ENCODE assay signal across 31 cellular contexts in genomic region chr5:111295649-111296048, GRCh38.
"Had no signal": no experiment of that assay in that cellular context is flagged by ENCODE, and none has a peak within 500 bp of the region (broad histone marks: within the 10 kb centered on the region; RNA-seq: fewer than 3 reads in every experiment).

No MANE protein-coding gene starts in this region.

- H3K9me3 ChIP-seq: ovary, psoas muscle, suprapubic skin, testis, tibial artery, transverse colon, upper lobe of right lung, uterus had no signal

- H3K27me3 ChIP-seq: neural progenitor cell, ovary, spleen, suprapubic skin, testis, tibial artery, transverse colon, upper lobe of right lung, uterus had no signal

- H3K36me3 Mint-ChIP-seq: natural killer cell; stimulated activated memory B cell treated with anti-CD40 and anti-IgM and Interleukin-4, amounts not matched to agents 10 μg/mL and 1 μg/mL and 100 μg/mL, for 72 hours; type B pancreatic cell had no signal

- H3K27me3 Mint-ChIP-seq: progenitor cell of endocrine pancreas; stimulated activated memory B cell treated with anti-CD40 and anti-IgM and Interleukin-4, amounts not matched to agents 10 μg/mL and 1 μg/mL and 100 μg/mL, for 72 hours; stimulated activated naive CD8-positive, alpha-beta T cell treated with anti-CD3 and anti-CD28 coated beads, Interleukin-15, amount 100 ng/mL, for 72 hours; type B pancreatic cell had no signal

- H3K9ac ChIP-seq: neural progenitor cell, parathyroid adenoma had no signal

- H2AFZ ChIP-seq: neural progenitor cell, parathyroid adenoma had no signal

- H3K36me3 ChIP-seq: neural progenitor cell, ovary, spleen, suprapubic skin, tibial artery, transverse colon, upper lobe of right lung, uterus had no signal

- H3K9me3 Mint-ChIP-seq: natural killer cell had no signal

- H3K4me3 Mint-ChIP-seq: natural killer cell; nephron; neural progenitor cell; stimulated activated memory B cell treated with anti-CD40 and anti-IgM and Interleukin-4, amounts not matched to agents 10 μg/mL and 1 μg/mL and 100 μg/mL, for 72 hours; stimulated activated naive CD8-positive, alpha-beta T cell treated with anti-CD3 and anti-CD28 coated beads, Interleukin-15, amount 100 ng/mL, for 72 hours; type B pancreatic cell had no signal

- DNase-seq: natural killer cell; occipital lobe; ovary; posterior cingulate gyrus; psoas muscle; right cardiac atrium; spleen; stimulated activated CD4-positive, alpha-beta T cell treated with anti-CD3 and anti-CD28 coated beads, Interleukin-12 subunit alpha, Interleukin-12 subunit beta, amount 100 ng/mL, for 4 hours; stimulated activated CD4-positive, alpha-beta T cell treated with anti-CD3 and anti-CD28 coated beads, Interleukin-1b, Interleukin-23, amount 100 ng/mL, for 48 hours; stimulated activated CD4-positive, alpha-beta T cell treated with anti-CD3 and anti-CD28 coated beads, Interleukin-4, amount 100 ng/mL, for 1 hour; stimulated activated CD4-positive, alpha-beta T cell treated with anti-CD3 and anti-CD28 coated beads, Interleukin-4, amount 100 ng/mL, for 4 hours; stimulated activated CD8-positive, alpha-beta memory T cell treated with anti-CD3 and anti-CD28 coated beads, Interleukin-4, amount 100 ng/mL, for 48 hours; stimulated activated naive CD4-positive, alpha-beta T cell; stimulated activated naive CD8-positive, alpha-beta T cell treated with anti-CD3 and anti-CD28 coated beads, Interleukin-15, amount 100 ng/mL, for 72 hours; stimulated activated naive CD8-positive, alpha-beta T cell treated with anti-CD3 and anti-CD28 coated beads, Interleukin-15, Interleukin-2, amounts not matched to agents 100 U/mL and 50 U/mL, for 24 hours; substantia nigra; testis; tibial artery; transverse colon; upper lobe of right lung; uterus had no signal

- H3K79me2 ChIP-seq: parathyroid adenoma had no signal

- ATAC-seq: natural killer cell; psoas muscle; right cardiac atrium; sciatic nerve; stimulated activated memory B cell treated with anti-CD40 and anti-IgM and Interleukin-4, amounts not matched to agents 10 μg/mL and 1 μg/mL and 100 μg/mL, for 72 hours; stimulated activated naive CD8-positive, alpha-beta T cell treated with anti-CD3 and anti-CD28 coated beads, Interleukin-15, amount 100 ng/mL, for 72 hours; stimulated activated naive CD8-positive, alpha-beta T cell treated with anti-CD3 and anti-CD28 coated beads, Interleukin-15, Interleukin-2, amounts not matched to agents 100 U/mL and 50 U/mL, for 24 hours; upper lobe of right lung had no signal

- H3K4me3 ChIP-seq: neural progenitor cell, ovary, psoas muscle, skin epidermis, smooth muscle cell, spleen, suprapubic skin, testis, tibial artery, transverse colon, upper lobe of right lung, uterus had no signal

- H3K4me1 ChIP-seq: parathyroid adenoma, psoas muscle, spleen, suprapubic skin, testis, tibial artery, transverse colon, upper lobe of right lung, uterus had no signal

- H3K4me2 ChIP-seq: neural progenitor cell, smooth muscle cell had no signal

- H3K27ac Mint-ChIP-seq: natural killer cell; nephron; neural progenitor cell; progenitor cell of endocrine pancreas; stimulated activated memory B cell treated with anti-CD40 and anti-IgM and Interleukin-4, amounts not matched to agents 10 μg/mL and 1 μg/mL and 100 μg/mL, for 72 hours; stimulated activated naive CD8-positive, alpha-beta T cell treated with anti-CD3 and anti-CD28 coated beads, Interleukin-15, amount 100 ng/mL, for 72 hours; type B pancreatic cell had no signal

- H3K4me1 Mint-ChIP-seq: natural killer cell; nephron; neural progenitor cell; stimulated activated memory B cell treated with anti-CD40 and anti-IgM and Interleukin-4, amounts not matched to agents 10 μg/mL and 1 μg/mL and 100 μg/mL, for 72 hours had no signal

- H3K27ac ChIP-seq: neural progenitor cell, ovary, parathyroid adenoma, psoas muscle, skin epidermis, spleen, suprapubic skin, testis, tibial artery, transverse colon, upper lobe of right lung, uterus had no signal
